ENCODE assay signal across 17 cellular contexts in the genomic region with DNA sequence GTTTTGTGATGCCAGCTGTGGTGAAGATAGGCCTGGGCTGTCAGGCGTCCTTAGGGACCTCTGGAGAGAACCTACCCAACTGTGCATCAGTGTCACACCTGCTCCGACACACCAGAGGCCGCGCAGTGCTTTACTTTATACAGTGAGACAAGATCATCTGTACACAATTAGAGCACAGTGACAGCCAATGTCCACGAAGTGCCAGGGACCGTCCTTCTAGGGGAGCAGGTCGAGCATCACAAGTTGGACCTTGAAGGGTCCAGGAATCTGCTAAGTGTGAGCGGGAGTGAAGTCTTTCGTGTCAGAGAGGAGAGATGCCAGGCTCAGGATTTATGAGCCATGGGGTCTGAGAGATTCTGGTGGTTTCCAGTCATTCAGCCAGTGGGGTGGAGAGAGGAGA.
A peak's percentile ranks its signal among the peaks of the same experiment; 100 is the strongest.
DNase-seq lines count a peak whose midpoint lies in the region; ATAC-seq and TF ChIP-seq lines count a peak whose summit lies in the region.
"Had no signal": no experiment of that assay in that cellular context is flagged by ENCODE, and none has a peak within 500 bp of the region (broad histone marks: within the 10 kb centered on the region; RNA-seq: fewer than 3 reads in every experiment).

No MANE protein-coding gene starts in this region.

- CTCF ChIA-PET in SK-N-SH (lab: Yijun Ruan, JAX) = interaction anchor here (0.9 to 1.5 kb wide), 8 partner anchors 14 to 65 kb away, joined by 3 to 9 read pairs (median 4); no protein-coding TSS in a partner anchor

- TF ChIP-seq RAD21 in SK-N-SH (IDR thresholded peaks at IDR 0.05; ENCODE audit: low read length) = no peak

- H3K4me3 ChIP-seq in SK-N-SH (ENCODE audit: low read depth in 2 of 2, low read length in 1 of 2) = no peak overlapping the region
- H3K4me3 ChIP-seq: HAP-1 had no signal

- no peaks in the 10 kb centered on the region for H3K27me3 ChIP-seq in SK-N-SH (ENCODE audit: insufficient read depth)

- intact Hi-C loops in posterior vena cava (cut with DNase I) = no loop called here

- H3K9ac ChIP-seq in SK-N-SH = no peak overlapping the region

- H3K36me3 ChIP-seq in SK-N-SH (replicated peaks in 1 of 2; ENCODE audit: control insufficient read depth in 1 of 2, insufficient read depth in 2 of 2, low read length in 1 of 2) = no peaks in the 10 kb centered on the region
- H3K36me3 ChIP-seq: HAP-1 had no signal

- no peaks in the 10 kb centered on the region for H3F3A ChIP-seq in SK-N-SH (replicated peaks; ENCODE audit: insufficient read depth)

- no peaks in the 10 kb centered on the region for H4K20me1 ChIP-seq in SK-N-SH (ENCODE audit: insufficient read depth)

- no peaks in the 10 kb centered on the region for H3K9me2 ChIP-seq in SK-N-SH

- DNase-seq in SK-N-SH (no peak), islet precursor cell (peak; percentile 28), posterior vena cava (ENCODE audit: low spot score) (peak; percentile 48), A172 (ENCODE audit: low spot score) (no peak)
- DNase-seq: 8988T; C1 segment of cervical spinal cord; Calu3; CD4-positive, alpha-beta memory T cell; COR-L47; DMS53; DMS79 treated with DMSO at 0.1 percent for 48 hours; GF-D8; GOT3; HFFc6 had no signal

- TF ChIP-seq CTCF in SK-N-SH (IDR thresholded peaks at IDR 0.05) = no peak

- peak overlapping the region in 1 of 2 experiments; percentile 99; a peak in 2 of 4 replicates for H3K27ac ChIP-seq in SK-N-SH (ENCODE audit: low read depth in 2 of 2, low read length in 1 of 2)

- POLR2A ChIA-PET in SK-N-SH (lab: Yijun Ruan, JAX) = no interaction called here

- ATAC-seq in SK-N-SH treated with all-trans-retinoic acid at 6 μM for 48 hours (no peak), GM19328 (IDR thresholded peaks at IDR 0.05; ENCODE audit: unreplicated experiment) (no peak)

- TF ChIP-seq EP300 in SK-N-SH (IDR thresholded peaks at IDR 0.05; ENCODE audit: borderline replicate concordance in 1 of 2, low read depth in 1 of 2, low read length in 1 of 2) = no peak

- H3K79me2 ChIP-seq in SK-N-SH (ENCODE audit: insufficient read depth) = no peaks in the 10 kb centered on the region

- no peak overlapping the region for H3K4me2 ChIP-seq in SK-N-SH

- whole genome bisulfite sequencing in SK-N-SH (ENCODE audit: low lambda C conversion rate) = 34% methylated on average over 9 of the region's 9 CpGs

- peaks cover 17% of the 10 kb centered on the region; the same call in 1 of the 2 replicates for H3K9me3 ChIP-seq in SK-N-SH
- H3K9me3 ChIP-seq: HAP-1 had no signal

- peaks cover 0 to 43% of the 10 kb centered on the region in 2 experiments; a peak in 2 of 4 replicates for H3K4me1 ChIP-seq in SK-N-SH (ENCODE audit: control insufficient read depth in 1 of 2, insufficient read depth in 2 of 2, low read depth in 1 of 2, low read length in 1 of 2)

- H2AFZ ChIP-seq in SK-N-SH (ENCODE audit: low read depth) = no peak overlapping the region

TF ChIP-seq in SK-N-SH, 30 proteins besides CTCF, POLR2A, EP300 and RAD21:
- TF ChIP-seq, protein P1, sequence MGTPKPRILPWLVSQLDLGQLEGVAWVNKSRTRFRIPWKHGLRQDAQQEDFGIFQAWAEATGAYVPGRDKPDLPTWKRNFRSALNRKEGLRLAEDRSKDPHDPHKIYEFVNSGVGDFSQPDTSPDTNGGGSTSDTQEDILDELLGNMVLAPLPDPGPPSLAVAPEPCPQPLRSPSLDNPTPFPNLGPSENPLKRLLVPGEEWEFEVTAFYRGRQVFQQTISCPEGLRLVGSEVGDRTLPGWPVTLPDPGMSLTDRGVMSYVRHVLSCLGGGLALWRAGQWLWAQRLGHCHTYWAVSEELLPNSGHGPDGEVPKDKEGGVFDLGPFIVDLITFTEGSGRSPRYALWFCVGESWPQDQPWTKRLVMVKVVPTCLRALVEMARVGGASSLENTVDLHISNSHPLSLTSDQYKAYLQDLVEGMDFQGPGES (IDR thresholded peaks at IDR 0.05; ENCODE audit: low read depth, low read length) = no peak
- TF ChIP-seq, protein P2, sequence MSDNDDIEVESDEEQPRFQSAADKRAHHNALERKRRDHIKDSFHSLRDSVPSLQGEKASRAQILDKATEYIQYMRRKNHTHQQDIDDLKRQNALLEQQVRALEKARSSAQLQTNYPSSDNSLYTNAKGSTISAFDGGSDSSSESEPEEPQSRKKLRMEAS (IDR thresholded peaks at IDR 0.05; ENCODE audit: low read depth) = no peak
- no peak for TF ChIP-seq POLR2AphosphoS5 (IDR thresholded peaks at IDR 0.05; ENCODE audit: low read depth, low read length)
- TF ChIP-seq RFX5 (IDR thresholded peaks at IDR 0.05; ENCODE audit: low read length) = no peak
- TF ChIP-seq TEAD4 (IDR thresholded peaks at IDR 0.05; ENCODE audit: borderline replicate concordance, insufficient read depth) = no peak
- TF ChIP-seq MXI1 (IDR thresholded peaks at IDR 0.05; ENCODE audit: low read depth, low read length) = 0 out of 2 replicates have a peak, but pooled peaks have one; percentile 2
- TF ChIP-seq, protein P3, sequence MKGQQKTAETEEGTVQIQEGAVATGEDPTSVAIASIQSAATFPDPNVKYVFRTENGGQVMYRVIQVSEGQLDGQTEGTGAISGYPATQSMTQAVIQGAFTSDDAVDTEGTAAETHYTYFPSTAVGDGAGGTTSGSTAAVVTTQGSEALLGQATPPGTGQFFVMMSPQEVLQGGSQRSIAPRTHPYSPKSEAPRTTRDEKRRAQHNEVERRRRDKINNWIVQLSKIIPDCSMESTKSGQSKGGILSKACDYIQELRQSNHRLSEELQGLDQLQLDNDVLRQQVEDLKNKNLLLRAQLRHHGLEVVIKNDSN (IDR thresholded peaks at IDR 0.05; ENCODE audit: borderline replicate concordance, low read depth) = no peak
- no peak for TF ChIP-seq NFIC (IDR thresholded peaks at IDR 0.05; ENCODE audit: borderline replicate concordance)
- TF ChIP-seq TCF12 (IDR thresholded peaks at IDR 0.05) = no peak
TF ChIP-seq in SK-N-SH: peak in this region for 1.

TF ChIP-seq in SK-N-SH treated with all-trans-retinoic acid at 6 μM for 48 hours, 23 proteins besides CTCF, POLR2A, EP300 and RAD21:
- TF ChIP-seq ZNF70 (CRISPR knock-in tag; IDR thresholded peaks at IDR 0.05) (no peak), TOX (CRISPR knock-in tag; IDR thresholded peaks at IDR 0.05; ENCODE audit: borderline replicate concordance) (no peak), TCF4 (CRISPR knock-in tag; IDR thresholded peaks at IDR 0.05; ENCODE audit: borderline replicate concordance) (no peak), ZNF8 (CRISPR knock-in tag; IDR thresholded peaks at IDR 0.05) (no peak), CSDC2 (CRISPR knock-in tag; IDR thresholded peaks at IDR 0.05) (no peak), ESRRG (CRISPR knock-in tag; IDR thresholded peaks at IDR 0.05) (no peak), ZFP30 (CRISPR knock-in tag; IDR thresholded peaks at IDR 0.05) (no peak), SNAI2 (CRISPR knock-in tag; IDR thresholded peaks at IDR 0.05) (no peak), ISL1 (CRISPR knock-in tag; IDR thresholded peaks at IDR 0.05) (no peak), RARB (CRISPR knock-in tag; IDR thresholded peaks at IDR 0.05) (no peak)
- TF ChIP-seq, protein P4, sequence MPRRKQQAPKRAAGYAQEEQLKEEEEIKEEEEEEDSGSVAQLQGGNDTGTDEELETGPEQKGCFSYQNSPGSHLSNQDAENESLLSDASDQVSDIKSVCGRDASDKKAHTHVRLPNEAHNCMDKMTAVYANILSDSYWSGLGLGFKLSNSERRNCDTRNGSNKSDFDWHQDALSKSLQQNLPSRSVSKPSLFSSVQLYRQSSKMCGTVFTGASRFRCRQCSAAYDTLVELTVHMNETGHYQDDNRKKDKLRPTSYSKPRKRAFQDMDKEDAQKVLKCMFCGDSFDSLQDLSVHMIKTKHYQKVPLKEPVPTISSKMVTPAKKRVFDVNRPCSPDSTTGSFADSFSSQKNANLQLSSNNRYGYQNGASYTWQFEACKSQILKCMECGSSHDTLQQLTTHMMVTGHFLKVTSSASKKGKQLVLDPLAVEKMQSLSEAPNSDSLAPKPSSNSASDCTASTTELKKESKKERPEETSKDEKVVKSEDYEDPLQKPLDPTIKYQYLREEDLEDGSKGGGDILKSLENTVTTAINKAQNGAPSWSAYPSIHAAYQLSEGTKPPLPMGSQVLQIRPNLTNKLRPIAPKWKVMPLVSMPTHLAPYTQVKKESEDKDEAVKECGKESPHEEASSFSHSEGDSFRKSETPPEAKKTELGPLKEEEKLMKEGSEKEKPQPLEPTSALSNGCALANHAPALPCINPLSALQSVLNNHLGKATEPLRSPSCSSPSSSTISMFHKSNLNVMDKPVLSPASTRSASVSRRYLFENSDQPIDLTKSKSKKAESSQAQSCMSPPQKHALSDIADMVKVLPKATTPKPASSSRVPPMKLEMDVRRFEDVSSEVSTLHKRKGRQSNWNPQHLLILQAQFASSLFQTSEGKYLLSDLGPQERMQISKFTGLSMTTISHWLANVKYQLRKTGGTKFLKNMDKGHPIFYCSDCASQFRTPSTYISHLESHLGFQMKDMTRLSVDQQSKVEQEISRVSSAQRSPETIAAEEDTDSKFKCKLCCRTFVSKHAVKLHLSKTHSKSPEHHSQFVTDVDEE (CRISPR knock-in tag; IDR thresholded peaks at IDR 0.05) = no peak

Comparison
In these comparisons a context has a peak if more than half of its experiments do, and no peak if none do; other contexts are left out.
1. DNase-seq: peak in islet precursor cell (single experiment) and posterior vena cava (single experiment); none in SK-N-SH (single experiment) and A172 (single experiment).